Comparison of ENCODE assay signal across 8 cellular contexts in genomic region chr17:39462644-39463375, GRCh38. TPM values are rescaled to one million over a fixed set of nuclear protein-coding genes. Genes with fewer than 3 reads are reported as not detected.
A peak's percentile ranks its signal among the peaks of the same experiment; 100 is the strongest.
DNase-seq lines count a peak whose midpoint lies in the region; ATAC-seq and TF ChIP-seq lines count a peak whose summit lies in the region.

No MANE protein-coding gene starts in this region.

- peaks cover 59% of the 10 kb centered on the region for H4K20me1 ChIP-seq in neural progenitor cell (ENCODE audit: low read depth)

- peaks cover 26% of the 10 kb centered on the region for H3K36me3 Mint-ChIP-seq in activated naive CD4-positive, alpha-beta T cell treated with anti-CD3 and anti-CD28 coated beads for 36 hours (ENCODE audit: low read depth)
- peaks cover 27% of the 10 kb centered on the region for H3K36me3 Mint-ChIP-seq in T-helper 1 cell treated with Interleukin-12 subunit alpha and Interleukin-12 subunit beta and Interleukin-4 antibody, amounts not matched to agents 30 μg/mL and 1 μg/mL, for 36 hours (ENCODE audit: low read depth)
- H3K36me3 Mint-ChIP-seq in neural progenitor cell, result peaks cover 8% of the 10 kb centered on the region

- H3K27me3 ChIP-seq in neural progenitor cell, result no peaks in the 10 kb centered on the region

- no peak for ATAC-seq in HG03354 (IDR thresholded peaks at IDR 0.05; ENCODE audit: poor library complexity, severe bottlenecking, unreplicated experiment)

- no peaks in the 10 kb centered on the region for H3K9me3 Mint-ChIP-seq in activated naive CD4-positive, alpha-beta T cell treated with anti-CD3 and anti-CD28 coated beads for 36 hours
- H3K9me3 Mint-ChIP-seq in T-helper 1 cell treated with Interleukin-12 subunit alpha and Interleukin-12 subunit beta and Interleukin-4 antibody, amounts not matched to agents 30 μg/mL and 1 μg/mL, for 36 hours, result no peaks in the 10 kb centered on the region
- no peaks in the 10 kb centered on the region for H3K9me3 Mint-ChIP-seq in neural progenitor cell

- no peaks in the 10 kb centered on the region for H3K36me3 ChIP-seq in neural progenitor cell

- H3K79me2 ChIP-seq in neural progenitor cell (ENCODE audit: low read depth), result peaks cover 65% of the 10 kb centered on the region

- CTCF ChIA-PET in activated naive CD4-positive, alpha-beta T cell treated with anti-CD3 and anti-CD28 coated beads for 36 hours (lab: Charles Lee), result interaction anchor here (0.5 to 1.4 kb wide), 2 partner anchors 7 to 218 kb away, joined by 3 to 6 read pairs; no protein-coding TSS in a partner anchor

- intact Hi-C loops in activated naive CD4-positive, alpha-beta T cell treated with anti-CD3 and anti-CD28 coated beads for 36 hours (cut with micrococcal nuclease), result loop anchor here (5.0 kb wide), 1 partner anchor 289 kb away; no protein-coding TSS in a partner anchor

- TF ChIP-seq CTCF in fibroblast of mammary gland (conservative IDR thresholded peaks at IDR 0.05; ENCODE audit: control insufficient read depth, insufficient read depth, low read depth, low read length), result no peak
- no peak for TF ChIP-seq CTCF in neural progenitor cell (IDR thresholded peaks at IDR 0.05)

- H3K4me3 ChIP-seq in fibroblast of mammary gland (ENCODE audit: control insufficient read depth, low read depth, low read length), result peak overlapping the region; percentile 89
- H3K4me3 ChIP-seq in neural progenitor cell, result peak overlapping the region; percentile 92

- H3K9ac ChIP-seq in neural progenitor cell, result peak overlapping the region; percentile 98

- peak; percentile 20 for DNase-seq in activated naive CD4-positive, alpha-beta T cell treated with anti-CD3 and anti-CD28 coated beads for 36 hours
- no peak for DNase-seq in activated naive CD4-positive, alpha-beta T cell treated with anti-CD3 and anti-CD28 coated beads, Interleukin-2, amount 50 U/mL, for 16 hours
- no peak for DNase-seq in fibroblast of mammary gland (ENCODE audit: low read depth)
- peak; percentile 25 for DNase-seq in neural progenitor cell (ENCODE audit: low spot score)
- no peak for DNase-seq in COLO829 (ENCODE audit: low spot score)
- no peak for DNase-seq in hippocampal formation (lab: John Stamatoyannopoulos, UW)

- peaks cover 8% of the 10 kb centered on the region for H3F3A ChIP-seq in neural progenitor cell (ENCODE audit: low read depth)

- H3K9me3 ChIP-seq in neural progenitor cell (ENCODE audit: low read depth), result no peaks in the 10 kb centered on the region

- no peaks in the 10 kb centered on the region for H3K27me3 Mint-ChIP-seq in activated naive CD4-positive, alpha-beta T cell treated with anti-CD3 and anti-CD28 coated beads for 36 hours (ENCODE audit: low read depth)
- no peaks in the 10 kb centered on the region for H3K27me3 Mint-ChIP-seq in T-helper 1 cell treated with Interleukin-12 subunit alpha and Interleukin-12 subunit beta and Interleukin-4 antibody, amounts not matched to agents 30 μg/mL and 1 μg/mL, for 36 hours (ENCODE audit: low read depth)
- H3K27me3 Mint-ChIP-seq in neural progenitor cell (ENCODE audit: insufficient read depth, low read depth), result peaks cover 7% of the 10 kb centered on the region

- peaks cover 21% of the 10 kb centered on the region for H3K4me1 ChIP-seq in neural progenitor cell

- peaks cover 41% of the 10 kb centered on the region for H3K4me1 Mint-ChIP-seq in activated naive CD4-positive, alpha-beta T cell treated with anti-CD3 and anti-CD28 coated beads for 36 hours (ENCODE audit: low read depth)
- peaks cover 42% of the 10 kb centered on the region for H3K4me1 Mint-ChIP-seq in T-helper 1 cell treated with Interleukin-12 subunit alpha and Interleukin-12 subunit beta and Interleukin-4 antibody, amounts not matched to agents 30 μg/mL and 1 μg/mL, for 36 hours (ENCODE audit: low read depth)
- peaks cover 25% of the 10 kb centered on the region for H3K4me1 Mint-ChIP-seq in neural progenitor cell

- H3K4me3 Mint-ChIP-seq in activated naive CD4-positive, alpha-beta T cell treated with anti-CD3 and anti-CD28 coated beads for 36 hours, result peak overlapping the region; percentile 82
- H3K4me3 Mint-ChIP-seq in T-helper 1 cell treated with Interleukin-12 subunit alpha and Interleukin-12 subunit beta and Interleukin-4 antibody, amounts not matched to agents 30 μg/mL and 1 μg/mL, for 36 hours, result peak overlapping the region; percentile 95
- peak overlapping the region; percentile 96 for H3K4me3 Mint-ChIP-seq in neural progenitor cell

- no peak overlapping the region for H2AFZ ChIP-seq in neural progenitor cell (replicated peaks)

- peak overlapping the region; percentile 83 for H3K27ac Mint-ChIP-seq in activated naive CD4-positive, alpha-beta T cell treated with anti-CD3 and anti-CD28 coated beads for 36 hours
- H3K27ac Mint-ChIP-seq in T-helper 1 cell treated with Interleukin-12 subunit alpha and Interleukin-12 subunit beta and Interleukin-4 antibody, amounts not matched to agents 30 μg/mL and 1 μg/mL, for 36 hours, result peak overlapping the region; percentile 97
- H3K27ac Mint-ChIP-seq in neural progenitor cell, result peak overlapping the region; percentile 98

- H3K4me2 ChIP-seq in neural progenitor cell, result peak overlapping the region; percentile 93

- H3K27ac ChIP-seq in neural progenitor cell, result no peak overlapping the region

RNA-seq across cellular contexts. Expression of gene CDK12, which starts 1.5 kb away (rescaled TPM):
- 10 to 100 TPM; 49.8 to 51.0 TPM for total RNA-seq in activated naive CD4-positive, alpha-beta T cell treated with anti-CD3 and anti-CD28 coated beads for 36 hours
- total RNA-seq in neural progenitor cell (ENCODE audit: low replicate concordance), result 44.1 and 45.0 TPM in 2 replicates

RNA-seq across cellular contexts. Expression of gene MED1, which starts 11.7 kb away (rescaled TPM):
- total RNA-seq in activated naive CD4-positive, alpha-beta T cell treated with anti-CD3 and anti-CD28 coated beads for 36 hours, result 10 to 100 TPM; 52.4 to 56.1 TPM
- 30.0 and 35.6 TPM in 2 replicates for total RNA-seq in neural progenitor cell (ENCODE audit: low replicate concordance)

Comparison
In these comparisons a context has a peak if more than half of its experiments do, and no peak if none do; other contexts are left out.
1. DNase-seq: peak in activated naive CD4-positive, alpha-beta T cell treated with anti-CD3 and anti-CD28 coated beads for 36 hours (single experiment) and neural progenitor cell (single experiment); none in activated naive CD4-positive, alpha-beta T cell treated with anti-CD3 and anti-CD28 coated beads, Interleukin-2, amount 50 U/mL, for 16 hours (single experiment), fibroblast of mammary gland (single experiment), COLO829 (single experiment) and hippocampal formation (0 of 2).
2. Peak in every context shown above with its lines, with median percentiles within 50 percentile points of each other: H3K27ac Mint-ChIP-seq and H3K4me3 Mint-ChIP-seq.